In genomic region chr7:110412614-110413013, GRCh38 we compare ENCODE assay signal across 3 cellular contexts.
"Had no signal": no experiment of that assay in that cellular context is flagged by ENCODE, and none has a peak within 500 bp of the region (broad histone marks: within the 10 kb centered on the region; RNA-seq: fewer than 3 reads in every experiment).

No MANE protein-coding gene starts in this region.

- DNase-seq: GDM1, GF-D8 had no signal

- H3K4me3 ChIP-seq: GM12878 had no signal

- ATAC-seq: GM12878 had no signal
